Comparison of ENCODE assay signal across 8 cellular contexts in genomic region chr6:111552241-111552744, GRCh38. TPM values are rescaled to one million over a fixed set of nuclear protein-coding genes. Genes with fewer than 3 reads are reported as not detected.
DNase-seq lines count a peak whose midpoint lies in the region; ATAC-seq and TF ChIP-seq lines count a peak whose summit lies in the region.

No MANE protein-coding gene starts in this region.

- no peak for TF ChIP-seq EP300 in neural cell (conservative IDR thresholded peaks at IDR 0.05; ENCODE audit: poor library complexity, severe bottlenecking)

- TF ChIP-seq CTCF in fibroblast of mammary gland (conservative IDR thresholded peaks at IDR 0.05; ENCODE audit: control insufficient read depth, insufficient read depth, low read depth, low read length) (no peak), neural cell (IDR thresholded peaks at IDR 0.05; ENCODE audit: poor library complexity, severe bottlenecking) (no peak)

- POLR2A ChIA-PET in HEK293T (lab: Yijun Ruan, JAX) = interaction anchor here (0.8 to 2.2 kb wide), 3 partner anchors 11 to 69 kb away, joined by 4 to 6 read pairs (median 4); partner anchors contain the start of gene REV3L

- no peak overlapping the region for H3K4me3 ChIP-seq in fibroblast of mammary gland (ENCODE audit: control insufficient read depth, low read depth, low read length)
- H3K4me3 ChIP-seq in neural cell (ENCODE audit: low read length) = peak overlapping the region; percentile 57

- peak overlapping the region; percentile 59 for H3K27ac ChIP-seq in neural cell (ENCODE audit: low read length)

- H2AFZ ChIP-seq in neural cell (ENCODE audit: low read depth, low read length) = no peak overlapping the region

- CTCF ChIA-PET in HEK293T (lab: Yijun Ruan, JAX) = interaction anchor here (0.8 to 1.7 kb wide), 2 partner anchors 12 to 13 kb away, joined by 3 to 6 read pairs; no protein-coding TSS in a partner anchor

- H3K9me3 ChIP-seq in neural cell (ENCODE audit: low read length) = no peaks in the 10 kb centered on the region

- no peaks in the 10 kb centered on the region for H3F3A ChIP-seq in neural cell (ENCODE audit: insufficient read depth, low read length, poor library complexity, severe bottlenecking)

- no peaks in the 10 kb centered on the region for H3K9me2 ChIP-seq in neural cell (ENCODE audit: insufficient read depth, low read length)

- H3K9ac ChIP-seq in neural cell (ENCODE audit: low read length) = peak overlapping the region; percentile 17

- H3K4me2 ChIP-seq in neural cell (ENCODE audit: low read length) = peak overlapping the region; percentile 52

- peak; percentile 75 for DNase-seq in HEK293T (ENCODE audit: extremely low spot score)
- peak; percentile 98 for DNase-seq in RPMI7951 (ENCODE audit: low read depth)
- DNase-seq in fibroblast of mammary gland (ENCODE audit: low read depth) = peak; percentile 97
- DNase-seq in DMS114 treated with DMSO at 0.1 percent for 48 hours (lab: John Stamatoyannopoulos, UW; ENCODE audit: unreplicated experiment) = no peak
- DNase-seq in activated CD4-positive, alpha-beta T cell treated with anti-CD3 and anti-CD28 coated beads, Interleukin-2, amount 50 U/mL, for 1 hour = no peak

- H4K20me1 ChIP-seq in neural cell (ENCODE audit: insufficient read depth) = no peaks in the 10 kb centered on the region

- no peaks in the 10 kb centered on the region for H3K79me2 ChIP-seq in neural cell (replicated peaks; ENCODE audit: insufficient read depth, low read length)

- no peaks in the 10 kb centered on the region for H3K36me3 ChIP-seq in neural cell (ENCODE audit: insufficient read depth, low read length)

- TF ChIP-seq RAD21 in neural cell (conservative IDR thresholded peaks at IDR 0.05) = no peak

- no peaks in the 10 kb centered on the region for H3K27me3 ChIP-seq in neural cell (ENCODE audit: insufficient read depth, low read depth, low read length)

- no peak for ATAC-seq in GM18502 (IDR thresholded peaks at IDR 0.05; ENCODE audit: poor library complexity, unreplicated experiment)
- no peak for ATAC-seq in HG03175 (IDR thresholded peaks at IDR 0.05; ENCODE audit: unreplicated experiment)

TF ChIP-seq in HEK293T, 16 proteins besides CTCF, POLR2A, EP300 and RAD21:
- TF ChIP-seq ARNT (IDR thresholded peaks at IDR 0.05) (peak; percentile 99), BHLHE40 (IDR thresholded peaks at IDR 0.05; ENCODE audit: borderline replicate concordance) (no peak), FOXK2 (IDR thresholded peaks at IDR 0.05) (no peak), NFRKB (IDR thresholded peaks at IDR 0.05) (no peak), FOXA1 (IDR thresholded peaks at IDR 0.05) (no peak), SP1 (IDR thresholded peaks at IDR 0.05) (no peak), FOXM1 (IDR thresholded peaks at IDR 0.05; ENCODE audit: borderline replicate concordance) (no peak), PKNOX1 (IDR thresholded peaks at IDR 0.05) (peak; percentile 75; the same call in 1 of the 2 replicates), L3MBTL2 (conservative IDR thresholded peaks at IDR 0.05) (peak; percentile 81), CTBP1 (IDR thresholded peaks at IDR 0.05; ENCODE audit: borderline replicate concordance) (peak; percentile 63), ELF4 (IDR thresholded peaks at IDR 0.05) (no peak), TARDBP (IDR thresholded peaks at IDR 0.05) (no peak), SUZ12 (IDR thresholded peaks at IDR 0.05) (no peak), LEF1 (IDR thresholded peaks at IDR 0.05; ENCODE audit: borderline replicate concordance) (no peak), HDGF (IDR thresholded peaks at IDR 0.05; ENCODE audit: borderline replicate concordance) (no peak), ZNF384 (IDR thresholded peaks at IDR 0.05) (no peak)

TF ChIP-seq in neural cell, 6 proteins besides CTCF, POLR2A, EP300 and RAD21:
- peak; percentile 35 for TF ChIP-seq SMC3 (conservative IDR thresholded peaks at IDR 0.05; ENCODE audit: poor library complexity)
- TF ChIP-seq REST (IDR thresholded peaks at IDR 0.05; ENCODE audit: borderline replicate concordance) = peak; percentile 48
- no peak for TF ChIP-seq EZH2 (IDR thresholded peaks at IDR 0.05; ENCODE audit: borderline replicate concordance, insufficient read depth, low read length, poor library complexity, severe bottlenecking)
- no peak for TF ChIP-seq TAF1 (IDR thresholded peaks at IDR 0.05; ENCODE audit: low read depth)
- peak; percentile 86 for TF ChIP-seq MXI1 (conservative IDR thresholded peaks at IDR 0.05; ENCODE audit: poor library complexity, severe bottlenecking)
- TF ChIP-seq POLR2AphosphoS5 (IDR thresholded peaks at IDR 0.05) = peak; percentile 38

RNA-seq across cellular contexts. Expression of gene TRAF3IP2, which starts 53.4 kb away (rescaled TPM):
- total RNA-seq in RPMI7951 (2014; rRNA removed; shearing (Covaris generic)) = 21.7 and 25.2 TPM in 2 replicates
- polyA plus RNA-seq in neural cell = 2.0 and 17.0 TPM in 2 replicates
- polyA minus RNA-seq in neural cell = 0.97 and 1.2 TPM in 2 replicates

Comparison
In these comparisons a context has a peak if more than half of its experiments do, and no peak if none do; other contexts are left out.
1. DNase-seq: peak in HEK293T (single experiment), RPMI7951 (single experiment) and fibroblast of mammary gland (single experiment); none in DMS114 treated with DMSO at 0.1 percent for 48 hours (single experiment) and activated CD4-positive, alpha-beta T cell treated with anti-CD3 and anti-CD28 coated beads, Interleukin-2, amount 50 U/mL, for 1 hour (single experiment).